In the genomic region with DNA sequence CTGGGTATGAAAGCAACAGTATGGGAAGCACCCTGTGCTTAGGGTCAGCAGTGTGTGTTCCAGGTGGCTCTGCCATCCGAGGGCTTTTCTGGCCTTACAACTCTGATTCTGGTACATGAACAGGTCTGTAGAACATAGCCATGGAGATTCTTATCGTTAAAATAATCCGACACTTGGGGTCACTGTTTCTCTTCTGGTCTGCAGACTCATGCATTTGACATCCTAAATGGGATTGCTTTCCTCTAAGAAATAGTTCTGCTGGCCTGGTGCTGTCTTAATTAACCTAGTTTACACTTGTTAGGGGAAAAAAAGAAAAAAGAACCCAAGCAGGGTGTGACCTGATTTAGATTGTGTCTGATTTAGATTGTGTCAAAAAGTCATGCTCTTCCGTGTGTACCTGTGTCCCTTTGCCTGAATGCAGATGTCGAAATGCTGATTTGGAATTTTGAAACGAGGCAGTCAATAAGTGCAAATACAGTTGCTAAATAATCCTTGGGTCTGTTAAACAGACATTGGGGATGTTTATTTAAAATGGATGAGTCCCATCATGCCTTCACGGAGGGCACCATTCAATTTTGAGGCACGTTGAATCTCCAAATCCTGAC, we compare ENCODE assay signal across 10 cellular contexts. TPM values are rescaled to one million over a fixed set of nuclear protein-coding genes. Genes with fewer than 3 reads are reported as not detected.
A peak's percentile ranks its signal among the peaks of the same experiment; 100 is the strongest.
DNase-seq lines count a peak whose midpoint lies in the region; ATAC-seq, FAIRE-seq and TF ChIP-seq lines count a peak whose summit lies in the region.
"Had no signal": no experiment of that assay in that cellular context is flagged by ENCODE, and none has a peak within 500 bp of the region (broad histone marks: within the 10 kb centered on the region; RNA-seq: fewer than 3 reads in every experiment).

No MANE protein-coding gene starts in this region.

- no peak overlapping the region for H3K9ac ChIP-seq in Loucy (ENCODE audit: low read depth, low read length, poor library complexity, severe bottlenecking)

- H3K4me2 ChIP-seq in Loucy (ENCODE audit: low read depth, low read length, poor library complexity, severe bottlenecking), result no peak overlapping the region

- no peak for FAIRE-seq in frontal cortex (lab: Jason Lieb, UNC)
- FAIRE-seq: GM18507 had no signal

- H3K27me3 ChIP-seq in Loucy (ENCODE audit: insufficient read depth, low read length, poor library complexity, severe bottlenecking), result no peaks in the 10 kb centered on the region
- H3K27me3 ChIP-seq in gastroesophageal sphincter, result peaks cover 52% of the 10 kb centered on the region

- 45 to 76% methylated on average over 5 to 8 of the region's 8 CpGs for WGBS in gastroesophageal sphincter (ENCODE audit: low coverage in 1 of 2), 2 donors

- H3K9me2 ChIP-seq in Loucy (replicated peaks; ENCODE audit: low read depth, low read length), result no peaks in the 10 kb centered on the region

- H3K36me3 ChIP-seq in Loucy (ENCODE audit: insufficient read depth, low read length), result no peaks in the 10 kb centered on the region
- H3K36me3 ChIP-seq in gastroesophageal sphincter, result no peaks in the 10 kb centered on the region

- TF ChIP-seq CTCF in Loucy (conservative IDR thresholded peaks at IDR 0.05; ENCODE audit: low read length) (peak; percentile 71), gastroesophageal sphincter (IDR thresholded peaks at IDR 0.05) (peak in 1 of 4 experiments; percentile 35)

- peaks cover 8% of the 10 kb centered on the region for H3K27me3 Mint-ChIP-seq in activated CD4-positive, alpha-beta T cell treated with anti-CD3 and anti-CD28 coated beads, Interleukin-2, amount 10 ng/mL, durations not matched to agents 24 days and 14 days
- H3K27me3 Mint-ChIP-seq in T-helper 17 cell, result peaks cover 4% of the 10 kb centered on the region
- H3K27me3 Mint-ChIP-seq: activated naive CD8-positive, alpha-beta T cell had no signal

- no peak overlapping the region for H3K4me3 ChIP-seq in Loucy (ENCODE audit: low read length, poor library complexity, severe bottlenecking)
- H3K4me3 ChIP-seq in gastroesophageal sphincter, result no peak overlapping the region

- no peaks in the 10 kb centered on the region for H3K36me3 Mint-ChIP-seq in activated CD4-positive, alpha-beta T cell treated with anti-CD3 and anti-CD28 coated beads, Interleukin-2, amount 10 ng/mL, durations not matched to agents 24 days and 14 days (ENCODE audit: low read depth)
- H3K36me3 Mint-ChIP-seq in T-helper 17 cell (ENCODE audit: low read depth), result no peaks in the 10 kb centered on the region
- H3K36me3 Mint-ChIP-seq: activated naive CD8-positive, alpha-beta T cell had no signal

- no peaks in the 10 kb centered on the region for H4K20me1 ChIP-seq in Loucy (ENCODE audit: insufficient read depth, low read length, poor library complexity, severe bottlenecking)

- H2AFZ ChIP-seq in Loucy (ENCODE audit: low read length), result no peak overlapping the region

- H3K9me3 Mint-ChIP-seq in activated CD4-positive, alpha-beta T cell treated with anti-CD3 and anti-CD28 coated beads, Interleukin-2, amount 10 ng/mL, durations not matched to agents 24 days and 14 days, result no peaks in the 10 kb centered on the region

- intact Hi-C loops in activated CD4-positive, alpha-beta T cell treated with anti-CD3 and anti-CD28 coated beads, Interleukin-2, amount 10 ng/mL, durations not matched to agents 24 days and 14 days (cut with micrococcal nuclease), result loop anchor here (1.0 to 10.0 kb wide), 3 partner anchors 158 to 569 kb away; no protein-coding TSS in a partner anchor
- intact Hi-C loops in sciatic nerve (cut with DNase I), result no loop called here

- DNase-seq in activated CD4-positive, alpha-beta T cell treated with anti-CD3 and anti-CD28 coated beads, Interleukin-2, amount 10 ng/mL, durations not matched to agents 24 days and 14 days, result peak; percentile 84
- DNase-seq in activated CD4-positive, alpha-beta T cell treated with anti-CD3 and anti-CD28 coated beads, Interleukin-2, amount 50 U/mL, for 48 hours, result no peak
- DNase-seq in T-helper 17 cell, result no peak
- DNase-seq in frontal cortex (ENCODE audit: low spot score in 2 of 2), result peak; percentile 31 to 54
- DNase-seq in sciatic nerve (ENCODE audit: low spot score), result no peak
- no peak for DNase-seq in SKM-1 treated with dmso at 0.1 percent for 144 hours (lab: John Stamatoyannopoulos, UW; ENCODE audit: unreplicated experiment)

- H3K4me1 Mint-ChIP-seq in activated CD4-positive, alpha-beta T cell treated with anti-CD3 and anti-CD28 coated beads, Interleukin-2, amount 10 ng/mL, durations not matched to agents 24 days and 14 days, result peaks cover 23% of the 10 kb centered on the region
- H3K4me1 Mint-ChIP-seq in T-helper 17 cell, result peaks cover 21% of the 10 kb centered on the region

- ATAC-seq in T-helper 17 cell (peak; percentile 72), sciatic nerve (peak; percentile 60), gastroesophageal sphincter (no peak)

- TF ChIP-seq POLR2A in gastroesophageal sphincter (IDR thresholded peaks at IDR 0.05), result no peak

- H3K4me1 ChIP-seq in Loucy (ENCODE audit: insufficient read depth, low read length, poor library complexity, severe bottlenecking) (no peaks in the 10 kb centered on the region), gastroesophageal sphincter (no peaks in the 10 kb centered on the region)

- no peak overlapping the region for H3K27ac Mint-ChIP-seq in activated CD4-positive, alpha-beta T cell treated with anti-CD3 and anti-CD28 coated beads, Interleukin-2, amount 10 ng/mL, durations not matched to agents 24 days and 14 days
- H3K27ac Mint-ChIP-seq in T-helper 17 cell, result peak overlapping the region; percentile 67
- H3K27ac Mint-ChIP-seq: activated naive CD8-positive, alpha-beta T cell had no signal

- no peaks in the 10 kb centered on the region for H3K9me3 ChIP-seq in Loucy (ENCODE audit: insufficient read depth, low read depth, low read length)
- no peaks in the 10 kb centered on the region for H3K9me3 ChIP-seq in T-helper 17 cell (ENCODE audit: control insufficient read depth, low read length, poor library complexity, severe bottlenecking)
- no peaks in the 10 kb centered on the region for H3K9me3 ChIP-seq in gastroesophageal sphincter

- H3K79me2 ChIP-seq in Loucy (ENCODE audit: insufficient read depth, low read length), result no peaks in the 10 kb centered on the region

- no peak overlapping the region for H3K4me3 Mint-ChIP-seq in activated CD4-positive, alpha-beta T cell treated with anti-CD3 and anti-CD28 coated beads, Interleukin-2, amount 10 ng/mL, durations not matched to agents 24 days and 14 days
- peak overlapping the region; percentile 33 for H3K4me3 Mint-ChIP-seq in T-helper 17 cell
- H3K4me3 Mint-ChIP-seq: activated naive CD8-positive, alpha-beta T cell had no signal

- TF ChIP-seq EP300 in gastroesophageal sphincter (IDR thresholded peaks at IDR 0.05), result no peak

- no peaks in the 10 kb centered on the region for H3F3A ChIP-seq in Loucy (ENCODE audit: low read depth)

- H3K27ac ChIP-seq in gastroesophageal sphincter, result no peak overlapping the region

RNA-seq across cellular contexts. Expression of a gene that starts 59.6 kb away (rescaled TPM):
- not detected in 2 replicates for total RNA-seq in activated CD4-positive, alpha-beta T cell treated with anti-CD3 and anti-CD28 coated beads, Interleukin-2, amount 10 ng/mL, durations not matched to agents 24 days and 14 days
- total RNA-seq in T-helper 17 cell (not detected), frontal cortex (0.41 TPM), sciatic nerve (not detected), gastroesophageal sphincter (not detected)

Comparison
In these comparisons a context has a peak if more than half of its experiments do, and no peak if none do; other contexts are left out.
1. DNase-seq: peak in activated CD4-positive, alpha-beta T cell treated with anti-CD3 and anti-CD28 coated beads, Interleukin-2, amount 10 ng/mL, durations not matched to agents 24 days and 14 days (single experiment) and frontal cortex (2 of 2); none in activated CD4-positive, alpha-beta T cell treated with anti-CD3 and anti-CD28 coated beads, Interleukin-2, amount 50 U/mL, for 48 hours (0 of 2), T-helper 17 cell (0 of 3), sciatic nerve (single experiment) and SKM-1 treated with dmso at 0.1 percent for 144 hours (single experiment).